Comparison of ENCODE assay signal across 17 cellular contexts in genomic region chr2:85737961-85738360, GRCh38. TPM values are rescaled to one million over a fixed set of nuclear protein-coding genes. Genes with fewer than 3 reads are reported as not detected.
A peak's percentile ranks its signal among the peaks of the same experiment; 100 is the strongest.
DNase-seq lines count a peak whose midpoint lies in the region; TF ChIP-seq lines count a peak whose summit lies in the region.
"Had no signal": no experiment of that assay in that cellular context is flagged by ENCODE, and none has a peak within 500 bp of the region (broad histone marks: within the 10 kb centered on the region; RNA-seq: fewer than 3 reads in every experiment).

No MANE protein-coding gene starts in this region.

- intact Hi-C loops in esophagus muscularis mucosa (cut with DNase I) (no loop called here), tibial artery (cut with DNase I; ENCODE audit: low total_unique reads) (no loop called here)

- POLR2A ChIA-PET in RWPE1 (lab: Yijun Ruan, JAX; ENCODE audit: low non-redundant PET) = no interaction called here

- H3K79me2 ChIP-seq in osteoblast (ENCODE audit: insufficient read depth, low read length) = no peaks in the 10 kb centered on the region

- H3K9me3 ChIP-seq in esophagus muscularis mucosa (no peaks in the 10 kb centered on the region), osteoblast (ENCODE audit: low read depth, low read length) (no peaks in the 10 kb centered on the region), tibial artery (no peaks in the 10 kb centered on the region)
- H3K9me3 ChIP-seq: HAP-1 had no signal

- H4K20me1 ChIP-seq in osteoblast (ENCODE audit: insufficient read depth, low read length) = no peaks in the 10 kb centered on the region

- CTCF ChIA-PET in RWPE1 (lab: Yijun Ruan, JAX) = interaction anchor here (0.5 kb wide), 1 partner anchor 717 kb away, joined by 8 read pairs; no protein-coding TSS in a partner anchor

- no peaks in the 10 kb centered on the region for H3K27me3 ChIP-seq in esophagus muscularis mucosa
- no peaks in the 10 kb centered on the region for H3K27me3 ChIP-seq in osteoblast (ENCODE audit: insufficient read depth, low read length)
- no peaks in the 10 kb centered on the region for H3K27me3 ChIP-seq in tibial artery

- H3K4me1 ChIP-seq in esophagus muscularis mucosa = peaks cover 49 to 74% (median 59%) of the 10 kb centered on the region in 4 donors
- H3K4me1 ChIP-seq in osteoblast (ENCODE audit: insufficient read depth, low read length) = peaks cover 44% of the 10 kb centered on the region
- peaks cover 2 to 60% (median 45%) of the 10 kb centered on the region in 4 donors for H3K4me1 ChIP-seq in tibial artery
- H3K4me1 ChIP-seq: HAP-1 had no signal

- H3K4me3 ChIP-seq in esophagus muscularis mucosa (no peak overlapping the region), osteoblast (ENCODE audit: insufficient read depth, low read length) (no peak overlapping the region), tibial artery (no peak overlapping the region)
- H3K4me3 ChIP-seq: HAP-1, lung had no signal

- H3K4me2 ChIP-seq in osteoblast (ENCODE audit: insufficient read depth, low read length) = no peak overlapping the region

- H3K36me3 ChIP-seq in esophagus muscularis mucosa = no peaks in the 10 kb centered on the region
- no peaks in the 10 kb centered on the region for H3K36me3 ChIP-seq in osteoblast (ENCODE audit: insufficient read depth, low read length)
- no peaks in the 10 kb centered on the region for H3K36me3 ChIP-seq in tibial artery
- H3K36me3 ChIP-seq: HAP-1 had no signal

- TF ChIP-seq CTCF in RWPE1 (conservative IDR thresholded peaks at IDR 0.05; ENCODE audit: low read depth) (no peak), esophagus muscularis mucosa (IDR thresholded peaks at IDR 0.05) (no peak), osteoblast (IDR thresholded peaks at IDR 0.05; ENCODE audit: extremely low read depth, low read depth, low read length) (no peak), tibial artery (IDR thresholded peaks at IDR 0.05) (no peak)

- H2AFZ ChIP-seq in osteoblast (ENCODE audit: low read length) = peak overlapping the region; percentile 15

- H3K27ac ChIP-seq in RWPE1 (peak overlapping the region; percentile 40), esophagus muscularis mucosa (replicated peaks in 1 of 4) (peak overlapping the region; percentile 77 to 90 (median 89)), osteoblast (ENCODE audit: low read depth, low read length) (peak overlapping the region; percentile 83), tibial artery (peak overlapping the region; percentile 96 to 97)

- DNase-seq in RWPE1 (ENCODE audit: low spot score) = no peak
- no peak for DNase-seq in esophagus muscularis mucosa (ENCODE audit: extremely low spot score)
- no peak for DNase-seq in osteoblast (ENCODE audit: insufficient read length, low spot score, missing footprints)
- no peak for DNase-seq in tibial artery
- no peak for DNase-seq in HPDE6-E6E7 (ENCODE audit: extremely low spot score)
- no peak for DNase-seq in iPS-NIHi11 (ENCODE audit: low spot score)
- DNase-seq in activated CD4-positive, CD25-positive, alpha-beta regulatory T cell treated with anti-CD3 and anti-CD28 coated beads, Interleukin-2, amount 50 U/mL, for 72 hours = no peak
- DNase-seq: activated gamma-delta T cell treated with Interleukin-2 at 50 U/mL for 16 hours; effector CD8-positive, alpha-beta T cell; NCI-H1105 treated with DMSO at 0.1 percent for 48 hours; nephron progenitor cell; NK-92 treated with Interleukin-12 subunit alpha and Interleukin-12 subunit beta, amount 100 ng/mL, for 24 hours; SHP77 treated with DMSO at 0.1 percent for 48 hours; T-helper 9 cell had no signal

- 40% methylated on average over 4 of the region's 4 CpGs for WGBS in esophagus muscularis mucosa

- TF ChIP-seq EP300 in esophagus muscularis mucosa (IDR thresholded peaks at IDR 0.05) = no peak

- no peak for TF ChIP-seq POLR2A in esophagus muscularis mucosa (IDR thresholded peaks at IDR 0.05; ENCODE audit: low read depth)

RNA-seq across cellular contexts. Expression of gene ATOH8, which starts 15.8 kb away (rescaled TPM):
- 100 to 1,000 TPM in 1 of 4 donors, 10 to 100 TPM in 3; 41.1 to 124 (median 62.5) TPM for total RNA-seq in esophagus muscularis mucosa
- 18.6 and 35.1 TPM in 2 replicates for total RNA-seq in osteoblast

RNA-seq across cellular contexts. Expression of gene GNLY, which starts 43.8 kb away (rescaled TPM):
- total RNA-seq in esophagus muscularis mucosa (1 to 10 TPM in 3 of 4 donors, under 1 TPM in 1; 0.84 to 3.5 (median 2.0) TPM), osteoblast (not detected in 2 replicates)
- total RNA-seq: fibroblast of villous mesenchyme had no signal

Comparison
In these comparisons a context has a peak if more than half of its experiments do, and no peak if none do; other contexts are left out.
1. H3K27ac ChIP-seq: peak in every context shown above with its lines; median percentile 96 in tibial artery; 89 in esophagus muscularis mucosa; 83 in osteoblast; 40 in RWPE1.